ENCODE assay signal across 15 cellular contexts in genomic region chr15:31501536-31502157, GRCh38.
DNase-seq lines count a peak whose midpoint lies in the region; TF ChIP-seq lines count a peak whose summit lies in the region.
"Had no signal": no experiment of that assay in that cellular context is flagged by ENCODE, and none has a peak within 500 bp of the region (broad histone marks: within the 10 kb centered on the region; RNA-seq: fewer than 3 reads in every experiment).

No MANE protein-coding gene starts in this region.

- no peak overlapping the region for H2BK15ac ChIP-seq in neuronal stem cell (ENCODE audit: low read length)

- H4K91ac ChIP-seq in neuronal stem cell (ENCODE audit: low read depth, low read length, poor library complexity): no peak overlapping the region

- no peaks in the 10 kb centered on the region for H3K36me3 ChIP-seq in neuronal stem cell (replicated peaks in 1 of 2; ENCODE audit: control insufficient read depth in 2 of 2, insufficient read depth in 2 of 2, low read length in 2 of 2)
- no peaks in the 10 kb centered on the region for H3K36me3 ChIP-seq in smooth muscle cell (ENCODE audit: low read depth)

- H3K4me2 ChIP-seq in neuronal stem cell (ENCODE audit: insufficient read depth, low read length, poor library complexity, severe bottlenecking) (no peak overlapping the region), smooth muscle cell (no peak overlapping the region)

- H3K9me3 ChIP-seq in neuronal stem cell (replicated peaks in 1 of 2; ENCODE audit: control insufficient read depth in 2 of 2, insufficient read depth in 1 of 2, low read depth in 1 of 2, low read length in 2 of 2) (no peaks in the 10 kb centered on the region), smooth muscle cell (replicated peaks; ENCODE audit: low read depth) (no peaks in the 10 kb centered on the region)

- H3K36me3 Mint-ChIP-seq in chondrocyte (ENCODE audit: low read depth): no peaks in the 10 kb centered on the region
- H3K36me3 Mint-ChIP-seq in activated CD4-positive, alpha-beta T cell treated with anti-CD3 and anti-CD28 coated beads, Interleukin-2, amount 10 ng/mL, durations not matched to agents 24 days and 14 days (ENCODE audit: low read depth): no peaks in the 10 kb centered on the region
- H3K36me3 Mint-ChIP-seq: CD4-positive, CD25-positive, alpha-beta regulatory T cell; IgD-negative memory B cell had no signal

- H3K27ac ChIP-seq in neuronal stem cell (replicated peaks; ENCODE audit: low read length) (no peak overlapping the region), smooth muscle cell (ENCODE audit: low read depth) (no peak overlapping the region)

- H2BK12ac ChIP-seq in neuronal stem cell (ENCODE audit: low read length): no peak overlapping the region

- H3K27ac Mint-ChIP-seq in chondrocyte (ENCODE audit: unreplicated experiment): no peak overlapping the region
- H3K27ac Mint-ChIP-seq in activated CD4-positive, alpha-beta T cell treated with anti-CD3 and anti-CD28 coated beads, Interleukin-2, amount 10 ng/mL, durations not matched to agents 24 days and 14 days: no peak overlapping the region
- H3K27ac Mint-ChIP-seq: CD4-positive, CD25-positive, alpha-beta regulatory T cell; IgD-negative memory B cell had no signal

- no peak overlapping the region for H3K23ac ChIP-seq in neuronal stem cell (ENCODE audit: low read depth, low read length, poor library complexity)

- H2BK120ac ChIP-seq in neuronal stem cell (ENCODE audit: low read depth, low read length): no peak overlapping the region

- H3K4me1 Mint-ChIP-seq in chondrocyte (ENCODE audit: low read depth): no peaks in the 10 kb centered on the region
- H3K4me1 Mint-ChIP-seq in activated CD4-positive, alpha-beta T cell treated with anti-CD3 and anti-CD28 coated beads, Interleukin-2, amount 10 ng/mL, durations not matched to agents 24 days and 14 days: peaks cover 9% of the 10 kb centered on the region

- no peak overlapping the region for H3K14ac ChIP-seq in neuronal stem cell (ENCODE audit: low read length)

- peak overlapping the region; percentile 40 for H3K18ac ChIP-seq in neuronal stem cell (ENCODE audit: low read length)

- no peaks in the 10 kb centered on the region for H3K79me2 ChIP-seq in smooth muscle cell (ENCODE audit: low read depth)

- no peaks in the 10 kb centered on the region for H3F3A ChIP-seq in smooth muscle cell (ENCODE audit: low read depth)

- no peak overlapping the region for H4K8ac ChIP-seq in neuronal stem cell (ENCODE audit: low read depth, low read length)

- H3K4me3 ChIP-seq in neuronal stem cell (ENCODE audit: low read length in 2 of 2) (no peak overlapping the region), smooth muscle cell (no peak overlapping the region)

- no peak overlapping the region for H2AFZ ChIP-seq in neuronal stem cell (ENCODE audit: low read length)
- H2AFZ ChIP-seq in smooth muscle cell (ENCODE audit: low read depth): no peak overlapping the region

- no peak overlapping the region for H2BK5ac ChIP-seq in neuronal stem cell (ENCODE audit: low read length)

- no peak overlapping the region for H2AK5ac ChIP-seq in neuronal stem cell (ENCODE audit: low read depth, low read length)

- H3K27me3 ChIP-seq in neuronal stem cell (ENCODE audit: control insufficient read depth in 3 of 3, insufficient read depth in 3 of 3, low read depth in 1 of 3, low read length in 3 of 3): no peaks in the 10 kb centered on the region
- no peaks in the 10 kb centered on the region for H3K27me3 ChIP-seq in smooth muscle cell (ENCODE audit: low read depth)

- H3K9ac ChIP-seq in neuronal stem cell (ENCODE audit: low read depth, low read length, poor library complexity) (no peak overlapping the region), smooth muscle cell (ENCODE audit: low read depth) (no peak overlapping the region)

- whole genome bisulfite sequencing in neuronal stem cell (ENCODE audit: extremely low coverage in 2 of 2, insufficient read length in 2 of 2, insufficient replicate concordance in 1 of 2), 2 donors: no CpG with 5 or more reads among the region's 12 CpGs
- WGBS in smooth muscle cell (ENCODE audit: low lambda C conversion rate): 95% methylated on average over 12 of the region's 12 CpGs

- intact Hi-C loops in activated CD4-positive, alpha-beta T cell treated with anti-CD3 and anti-CD28 coated beads, Interleukin-2, amount 10 ng/mL, durations not matched to agents 24 days and 14 days (cut with micrococcal nuclease): no loop called here

- H3K4me3 Mint-ChIP-seq in chondrocyte (ENCODE audit: unreplicated experiment): no peak overlapping the region
- H3K4me3 Mint-ChIP-seq in activated CD4-positive, alpha-beta T cell treated with anti-CD3 and anti-CD28 coated beads, Interleukin-2, amount 10 ng/mL, durations not matched to agents 24 days and 14 days: no peak overlapping the region
- H3K4me3 Mint-ChIP-seq: CD4-positive, CD25-positive, alpha-beta regulatory T cell; IgD-negative memory B cell had no signal

- no peaks in the 10 kb centered on the region for H4K20me1 ChIP-seq in smooth muscle cell (ENCODE audit: low read depth)

- H3K4ac ChIP-seq in neuronal stem cell (ENCODE audit: low read length): no peak overlapping the region

- TF ChIP-seq CTCF in chondrocyte (IDR thresholded peaks at IDR 0.05): no peak
- TF ChIP-seq CTCF in smooth muscle cell (IDR thresholded peaks at IDR 0.05; ENCODE audit: borderline replicate concordance, insufficient read depth, poor library complexity, severe bottlenecking): no peak

- H3K27me3 Mint-ChIP-seq in chondrocyte (ENCODE audit: low read depth): peaks cover 5% of the 10 kb centered on the region
- peaks cover 5% of the 10 kb centered on the region for H3K27me3 Mint-ChIP-seq in activated CD4-positive, alpha-beta T cell treated with anti-CD3 and anti-CD28 coated beads, Interleukin-2, amount 10 ng/mL, durations not matched to agents 24 days and 14 days

- peak; percentile 2 for DNase-seq in stimulated activated CD4-positive, alpha-beta T cell treated with anti-CD3 and anti-CD28 coated beads, Interleukin-4, amount 100 ng/mL, for 24 hours
- no peak for DNase-seq in stimulated activated CD4-positive, alpha-beta T cell treated with anti-CD3 and anti-CD28 coated beads, Interleukin-2, amount 100 ng/mL, for 48 hours
- peak; percentile 85 for DNase-seq in chondrocyte (ENCODE audit: low spot score)
- no peak for DNase-seq in neuronal stem cell (ENCODE audit: low spot score)
- no peak for DNase-seq in activated CD4-positive, alpha-beta T cell treated with anti-CD3 and anti-CD28 coated beads, Interleukin-2, amount 10 ng/mL, durations not matched to agents 24 days and 14 days
- DNase-seq in smooth muscle cell (lab: John Stamatoyannopoulos, UW; ENCODE audit: unreplicated experiment): no peak
- no peak for DNase-seq in NCI-H345 treated with DMSO at 0.1 percent for 48 hours (lab: John Stamatoyannopoulos, UW; ENCODE audit: unreplicated experiment)
- DNase-seq: CD4-positive, CD25-positive, alpha-beta regulatory T cell; DMS79 treated with DMSO at 0.1 percent for 48 hours; NCI-H1105; NCI-H2029; NCI-H226; NCI-H524; Right ventricle myocardium superior had no signal

- H3K9me3 Mint-ChIP-seq in chondrocyte (ENCODE audit: low read depth): no peaks in the 10 kb centered on the region
- H3K9me3 Mint-ChIP-seq in activated CD4-positive, alpha-beta T cell treated with anti-CD3 and anti-CD28 coated beads, Interleukin-2, amount 10 ng/mL, durations not matched to agents 24 days and 14 days: no peaks in the 10 kb centered on the region
- H3K9me3 Mint-ChIP-seq: IgD-negative memory B cell had no signal

- no peaks in the 10 kb centered on the region for H3K79me1 ChIP-seq in neuronal stem cell (ENCODE audit: low read depth, low read length)

- H3K4me1 ChIP-seq in neuronal stem cell (ENCODE audit: control insufficient read depth in 2 of 2, insufficient read depth in 1 of 2, low read depth in 1 of 2, low read length in 2 of 2) (peaks cover 0 to 7% of the 10 kb centered on the region in 2 donors), smooth muscle cell (ENCODE audit: low read depth) (no peaks in the 10 kb centered on the region)

Comparison
In these comparisons a context has a peak if more than half of its experiments do, and no peak if none do; other contexts are left out.
1. DNase-seq: peak in stimulated activated CD4-positive, alpha-beta T cell treated with anti-CD3 and anti-CD28 coated beads, Interleukin-4, amount 100 ng/mL, for 24 hours (single experiment) and chondrocyte (single experiment); none in stimulated activated CD4-positive, alpha-beta T cell treated with anti-CD3 and anti-CD28 coated beads, Interleukin-2, amount 100 ng/mL, for 48 hours (0 of 2), neuronal stem cell (single experiment), activated CD4-positive, alpha-beta T cell treated with anti-CD3 and anti-CD28 coated beads, Interleukin-2, amount 10 ng/mL, durations not matched to agents 24 days and 14 days (single experiment), smooth muscle cell (single experiment) and NCI-H345 treated with DMSO at 0.1 percent for 48 hours (single experiment).